In the genomic region with DNA sequence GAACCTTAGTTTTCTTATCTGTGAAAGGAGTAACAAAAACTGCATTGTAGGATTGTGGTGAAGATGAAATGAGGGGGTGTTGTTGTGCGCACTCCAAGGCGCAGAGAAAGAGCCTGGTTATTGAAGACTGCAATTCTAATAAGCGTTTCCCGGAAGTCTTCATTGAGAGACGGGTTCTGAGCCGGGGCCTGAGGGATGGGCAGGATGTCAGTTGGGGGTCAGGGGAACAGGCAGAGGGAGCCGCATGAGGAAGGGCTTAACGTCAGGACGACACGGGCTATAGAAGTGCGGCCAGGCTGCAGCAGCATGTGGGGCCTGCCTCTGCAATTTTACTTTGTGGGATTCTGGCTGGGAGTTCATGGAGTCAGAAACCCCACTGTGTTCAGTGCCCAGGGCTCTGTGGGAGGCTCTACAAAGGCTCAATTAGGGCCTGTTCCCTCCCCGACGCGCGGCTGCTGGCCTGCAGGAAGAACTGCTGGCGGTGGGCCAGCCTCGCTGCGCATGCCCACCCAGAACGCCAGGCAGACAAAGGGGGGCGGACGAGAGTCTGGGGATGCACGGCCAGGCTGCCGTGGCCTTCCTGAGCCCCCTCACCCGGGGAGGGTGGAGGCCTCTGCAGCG, we compare ENCODE assay signal across 11 cellular contexts. TPM values are rescaled to one million over a fixed set of nuclear protein-coding genes. Genes with fewer than 3 reads are reported as not detected.
DNase-seq lines count a peak whose midpoint lies in the region; ATAC-seq and TF ChIP-seq lines count a peak whose summit lies in the region.
"Had no signal": no experiment of that assay in that cellular context is flagged by ENCODE, and none has a peak within 500 bp of the region (broad histone marks: within the 10 kb centered on the region; RNA-seq: fewer than 3 reads in every experiment).

No MANE protein-coding gene starts in this region.

- peaks cover 44% of the 10 kb centered on the region for H3K4me1 ChIP-seq in neuron (ENCODE audit: insufficient read depth, low read length)
- H3K4me1 ChIP-seq in stomach: peaks cover 2 to 15% (median 9%) of the 10 kb centered on the region in 4 donors

- WGBS in stomach, 5 donors: 39 to 66% (median 63%) methylated on average over 22 to 25 of the region's 25 CpGs

- peak; percentile 82 for DNase-seq in H7
- DNase-seq in RPMI7951 (ENCODE audit: low read depth): peak; percentile 31
- peak; percentile 91 for DNase-seq in foreskin melanocyte
- DNase-seq in central memory CD4-positive, alpha-beta T cell: no peak
- DNase-seq in hepatic stellate cell (ENCODE audit: low spot score): no peak
- no peak for DNase-seq in stomach
- DNase-seq: activated gamma-delta T cell treated with Interleukin-2 at 50 U/mL for 16 hours; CD8-positive, alpha-beta memory T cell had no signal

- H3K27me3 ChIP-seq in H7 (ENCODE audit: control insufficient read depth, insufficient read depth, low read length) (no peaks in the 10 kb centered on the region), neuron (ENCODE audit: insufficient read depth, low read length) (no peaks in the 10 kb centered on the region), stomach (no peaks in the 10 kb centered on the region)

- no peak overlapping the region for H3K4me3 ChIP-seq in H7 (ENCODE audit: insufficient read depth, low read depth, low read length)
- H3K4me3 ChIP-seq in neuron (ENCODE audit: low read length): peak overlapping the region; percentile 6
- H3K4me3 ChIP-seq in stomach: no peak overlapping the region

- TF ChIP-seq POLR2A in stomach (IDR thresholded peaks at IDR 0.05): no peak

- peaks cover 2% of the 10 kb centered on the region; the same call in 1 of the 2 replicates for H3K36me3 ChIP-seq in H7 (replicated peaks; ENCODE audit: control insufficient read depth, insufficient read depth, low read length)
- H3K36me3 ChIP-seq in neuron (ENCODE audit: insufficient read depth, low read length): peaks cover 13% of the 10 kb centered on the region
- H3K36me3 ChIP-seq in stomach: peaks cover 0 to 56% (median 49%) of the 10 kb centered on the region in 4 donors

- no peak for TF ChIP-seq CTCF in stomach (IDR thresholded peaks at IDR 0.05)

- H3K27ac ChIP-seq in stomach: no peak overlapping the region

- intact Hi-C loops in stomach (cut with DNase I; ENCODE audit: low total_unique reads): no loop called here

- H3K9me3 ChIP-seq in neuron (ENCODE audit: low read length) (peaks cover 5% of the 10 kb centered on the region), stomach (no peaks in the 10 kb centered on the region)

- TF ChIP-seq EP300 in stomach (IDR thresholded peaks at IDR 0.05): no peak

- ATAC-seq in GM18861 (IDR thresholded peaks at IDR 0.05; ENCODE audit: unreplicated experiment): no peak
- ATAC-seq: esophagus mucosa had no signal

- H2AFZ ChIP-seq in neuron (ENCODE audit: low read depth, low read length): peak overlapping the region; percentile 17

RNA-seq across cellular contexts. Expression of a gene that starts 20.7 kb away (rescaled TPM):
- 10.6 and 13.2 TPM in 2 replicates for total RNA-seq in H7 (2014; rRNA removed; shearing (Covaris generic))
- total RNA-seq in RPMI7951 (2014; rRNA removed; shearing (Covaris generic)): 5.6 and 6.2 TPM in 2 replicates
- 10 to 100 TPM in 2 of 5 donors, 1 to 10 TPM in 3; 2.0 to 18.1 (median 4.5) TPM for total RNA-seq in stomach
- polyA plus RNA-seq in stomach: 1 to 10 TPM in 2 of 3 donors, under 1 TPM in 1; 0.76 to 3.2 (median 3.1) TPM

Comparison
In these comparisons a context has a peak if more than half of its experiments do, and no peak if none do; other contexts are left out.
1. DNase-seq: peak in H7 (single experiment), RPMI7951 (single experiment) and foreskin melanocyte (single experiment); none in central memory CD4-positive, alpha-beta T cell (single experiment), hepatic stellate cell (single experiment) and stomach (single experiment).